Comparison of ENCODE assay signal across 32 cellular contexts in the genomic region with DNA sequence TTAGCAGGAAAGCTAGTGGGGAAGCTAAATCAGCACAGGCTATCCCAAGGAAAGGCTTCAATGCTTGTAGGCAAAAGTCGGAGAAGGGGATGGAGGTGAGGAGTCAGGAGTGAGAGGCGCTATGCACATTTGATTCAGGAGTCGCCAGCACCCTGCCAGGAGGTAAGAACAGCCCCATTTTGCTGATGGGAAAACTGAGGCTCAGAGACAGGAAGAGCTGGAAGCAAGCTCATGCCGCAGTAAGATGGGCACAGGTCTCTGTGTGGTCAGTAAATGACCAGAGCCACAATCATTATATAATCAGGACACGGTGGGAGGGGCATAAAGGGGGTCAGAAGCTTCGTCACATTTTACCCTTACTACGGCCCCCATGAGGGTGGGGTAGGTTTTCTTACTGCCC.
"Had no signal": no experiment of that assay in that cellular context is flagged by ENCODE, and none has a peak within 500 bp of the region (broad histone marks: within the 10 kb centered on the region; RNA-seq: fewer than 3 reads in every experiment).

No MANE protein-coding gene starts in this region.

- H3K4me1 Mint-ChIP-seq: activated CD4-positive, alpha-beta T cell treated with anti-CD3 and anti-CD28 coated beads for 36 hours; activated CD4-positive, alpha-beta T cell treated with anti-CD3 and anti-CD28 coated beads, Interleukin-2, amount 10 ng/mL, durations not matched to agents 7 days and 5 days; activated naive CD4-positive, alpha-beta T cell treated with anti-CD3 and anti-CD28 coated beads, Interleukin-2, amount 10 ng/mL, durations not matched to agents 7 days and 5 days; activated naive CD8-positive, alpha-beta T cell treated with anti-CD3 and anti-CD28 coated beads, Interleukin-2, amount 50 U/mL, for 24 hours had no signal

- H3K4me2 ChIP-seq: SK-N-SH had no signal

- DNase-seq: activated CD4-positive, alpha-beta T cell treated with anti-CD3 and anti-CD28 coated beads for 36 hours; activated CD4-positive, alpha-beta T cell treated with anti-CD3 and anti-CD28 coated beads, Interleukin-2, amount 10 ng/mL, durations not matched to agents 7 days and 5 days; activated CD4-positive, alpha-beta T cell treated with anti-CD3 and anti-CD28 coated beads, Interleukin-2, amount 50 U/mL, for 48 hours; activated CD8-positive, alpha-beta memory T cell treated with anti-CD3 and anti-CD28 coated beads, Interleukin-2, amount 50 U/mL, for 4 hours; activated CD8-positive, alpha-beta T cell treated with anti-CD3 and anti-CD28 coated beads, Interleukin-2, amount 10 ng/mL, durations not matched to agents 7 days and 5 days; activated effector memory CD4-positive, alpha-beta T cell treated with Interleukin-2 at 50 U/mL for 16 hours; activated naive CD4-positive, alpha-beta T cell treated with anti-CD3 and anti-CD28 coated beads, Interleukin-2, amount 10 ng/mL, durations not matched to agents 7 days and 5 days; activated naive CD8-positive, alpha-beta T cell treated with anti-CD3 and anti-CD28 coated beads, Interleukin-2, amount 50 U/mL, for 24 hours; activated T-cell treated with anti-CD3 and anti-CD28 coated beads for 4 hours; activated T-cell treated with anti-CD3 and anti-CD28 coated beads, Interleukin-2, amount 50 U/mL, for 4 hours; central memory CD4-positive, alpha-beta T cell; Kasumi-1; KG1; MG63; NCI-H1048; NCI-H1105 treated with DMSO at 0.1 percent for 48 hours; NCI-H1436; NCI-H1694 treated with DMSO at 0.1 percent for 48 hours; NCI-H2029; NCI-H345; NCI-H524 treated with DMSO at 0.1 percent for 48 hours; PC-3; Peyer's patch; RPMI8226; SHP77 treated with DMSO at 0.1 percent for 48 hours had no signal

- H3K4me1 ChIP-seq: Peyer's patch had no signal

- H3K4me3 Mint-ChIP-seq: activated CD4-positive, alpha-beta T cell treated with anti-CD3 and anti-CD28 coated beads for 36 hours; activated CD4-positive, alpha-beta T cell treated with anti-CD3 and anti-CD28 coated beads, Interleukin-2, amount 10 ng/mL, durations not matched to agents 7 days and 5 days; activated CD8-positive, alpha-beta T cell treated with anti-CD3 and anti-CD28 coated beads, Interleukin-2, amount 10 ng/mL, durations not matched to agents 7 days and 5 days; activated naive CD4-positive, alpha-beta T cell treated with anti-CD3 and anti-CD28 coated beads, Interleukin-2, amount 10 ng/mL, durations not matched to agents 7 days and 5 days; activated naive CD8-positive, alpha-beta T cell; activated naive CD8-positive, alpha-beta T cell treated with anti-CD3 and anti-CD28 coated beads, Interleukin-2, amount 50 U/mL, for 24 hours; activated T-cell treated with anti-CD3 and anti-CD28 coated beads, Interleukin-2, amount 50 U/mL, for 4 hours; T-helper 1 cell treated with Interleukin-12 subunit alpha and Interleukin-12 subunit beta and Interleukin-4 antibody, amounts not matched to agents 30 μg/mL and 1 μg/mL, for 36 hours; T-helper 2 cell treated with Interferon-gamma antibody and Interleukin-4, amounts not matched to agents 5 μg/mL and 100 μg/mL, for 36 hours had no signal

- H3K36me3 Mint-ChIP-seq: activated naive CD4-positive, alpha-beta T cell treated with anti-CD3 and anti-CD28 coated beads, Interleukin-2, amount 10 ng/mL, durations not matched to agents 7 days and 5 days; activated naive CD8-positive, alpha-beta T cell had no signal

- H3K27me3 ChIP-seq: MG63, Peyer's patch, SJSA1 had no signal

- H3K27ac Mint-ChIP-seq: activated CD4-positive, alpha-beta T cell treated with anti-CD3 and anti-CD28 coated beads for 36 hours; activated CD4-positive, alpha-beta T cell treated with anti-CD3 and anti-CD28 coated beads, Interleukin-2, amount 10 ng/mL, durations not matched to agents 7 days and 5 days; activated CD8-positive, alpha-beta T cell treated with anti-CD3 and anti-CD28 coated beads, Interleukin-2, amount 10 ng/mL, durations not matched to agents 7 days and 5 days; activated naive CD4-positive, alpha-beta T cell treated with anti-CD3 and anti-CD28 coated beads, Interleukin-2, amount 10 ng/mL, durations not matched to agents 7 days and 5 days; activated naive CD8-positive, alpha-beta T cell; activated naive CD8-positive, alpha-beta T cell treated with anti-CD3 and anti-CD28 coated beads, Interleukin-2, amount 50 U/mL, for 24 hours; T-helper 1 cell treated with Interleukin-12 subunit alpha and Interleukin-12 subunit beta and Interleukin-4 antibody, amounts not matched to agents 30 μg/mL and 1 μg/mL, for 36 hours; T-helper 2 cell treated with Interferon-gamma antibody and Interleukin-4, amounts not matched to agents 5 μg/mL and 100 μg/mL, for 36 hours had no signal

- H3K4me3 ChIP-seq: MG63, Peyer's patch, SJSA1 had no signal

- FAIRE-seq: TTC549 had no signal

- H3K9ac ChIP-seq: SK-N-SH had no signal

- ATAC-seq: activated CD4-positive, alpha-beta T cell treated with anti-CD3 and anti-CD28 coated beads for 36 hours; activated CD4-positive, CD25-positive, alpha-beta regulatory T cell treated with anti-CD3 and anti-CD28 coated beads, Interleukin-2, amount 50 U/mL, for 24 hours; activated CD8-positive, alpha-beta T cell treated with anti-CD3 and anti-CD28 coated beads, Interleukin-2, amount 10 ng/mL, durations not matched to agents 7 days and 5 days; activated naive CD8-positive, alpha-beta T cell treated with anti-CD3 and anti-CD28 coated beads, Interleukin-2, amount 50 U/mL, for 24 hours; activated T-cell treated with anti-CD3 and anti-CD28 coated beads, Interleukin-2, amount 50 U/mL, for 4 hours; PC-3 had no signal

- H3K9me3 ChIP-seq: MG63, Peyer's patch, SJSA1, SK-N-SH had no signal

- H3K27ac ChIP-seq: Peyer's patch, SJSA1 had no signal

- H3K9me3 Mint-ChIP-seq: activated CD4-positive, alpha-beta T cell treated with anti-CD3 and anti-CD28 coated beads, Interleukin-2, amount 10 ng/mL, durations not matched to agents 7 days and 5 days; activated naive CD4-positive, alpha-beta T cell treated with anti-CD3 and anti-CD28 coated beads, Interleukin-2, amount 10 ng/mL, durations not matched to agents 7 days and 5 days; activated naive CD8-positive, alpha-beta T cell treated with anti-CD3 and anti-CD28 coated beads, Interleukin-2, amount 50 U/mL, for 24 hours; activated T-cell treated with anti-CD3 and anti-CD28 coated beads, Interleukin-2, amount 50 U/mL, for 4 hours; T-helper 1 cell treated with Interleukin-12 subunit alpha and Interleukin-12 subunit beta and Interleukin-4 antibody, amounts not matched to agents 30 μg/mL and 1 μg/mL, for 36 hours; T-helper 2 cell treated with Interferon-gamma antibody and Interleukin-4, amounts not matched to agents 5 μg/mL and 100 μg/mL, for 36 hours had no signal

- H3K36me3 ChIP-seq: MG63, Peyer's patch, SJSA1 had no signal
